In genomic region chr15:36449662-36450145, GRCh38 we compare ENCODE assay signal across 24 cellular contexts.
DNase-seq lines count a peak whose midpoint lies in the region; ATAC-seq, FAIRE-seq and TF ChIP-seq lines count a peak whose summit lies in the region.
"Had no signal": no experiment of that assay in that cellular context is flagged by ENCODE, and none has a peak within 500 bp of the region (broad histone marks: within the 10 kb centered on the region; RNA-seq: fewer than 3 reads in every experiment).

No MANE protein-coding gene starts in this region.

- TF ChIP-seq POLR2A in K562 (conservative IDR thresholded peaks at IDR 0.05) (no peak), heart left ventricle (IDR thresholded peaks at IDR 0.05) (no peak)

- no peaks in the 10 kb centered on the region for H4K20me1 ChIP-seq in K562 (replicated peaks; ENCODE audit: control insufficient read depth, insufficient read depth, low read length)
- H4K20me1 ChIP-seq in hepatocyte (ENCODE audit: insufficient read depth, poor library complexity, severe bottlenecking) = no peaks in the 10 kb centered on the region

- H3K9ac ChIP-seq in K562 (ENCODE audit: insufficient read depth in 1 of 2, low read depth in 2 of 2, low read length in 2 of 2) = peak overlapping the region in 1 of 2 experiments; percentile 41; a peak in 2 of 4 replicates

- TF ChIP-seq CTCF in HEK293 (tag by site-specific recombination; IDR thresholded peaks at IDR 0.05) (no peak), K562 (IDR thresholded peaks at IDR 0.05 in 2 of 3, conservative IDR thresholded peaks at IDR 0.05 in 1 of 3; ENCODE audit: insufficient read depth in 2 of 3, low read depth in 1 of 3, low read length in 3 of 3) (no peak), hepatocyte (IDR thresholded peaks at IDR 0.05; ENCODE audit: poor library complexity) (no peak), heart left ventricle (IDR thresholded peaks at IDR 0.05) (no peak)

- peak; percentile 35 for DNase-seq in A172 (ENCODE audit: low spot score)
- DNase-seq in K562 (ENCODE audit: extremely low read depth in 1 of 4, low spot score in 3 of 4) = peak; percentile 13 to 54 (median 20)
- DNase-seq in hepatocyte (ENCODE audit: low spot score) = peak; percentile 10
- no peak for DNase-seq in COLO668 (lab: John Stamatoyannopoulos, UW; ENCODE audit: unreplicated experiment)
- no peak for DNase-seq in left lobe of liver (ENCODE audit: low spot score)
- no peak for DNase-seq in heart left ventricle
- DNase-seq: 8988T; KBM-7; MG63; NCI-H1048; NCI-H1417; NCI-H1694; NCI-H2029 treated with DMSO at 0.1 percent for 48 hours; NCI-H446 treated with DMSO at 0.1 percent for 48 hours; NCI-H526; NK-92 treated with Interleukin-12 subunit alpha and Interleukin-12 subunit beta, amount 100 ng/mL, for 24 hours; SHP77 had no signal

- no peak overlapping the region for H3K4me3 ChIP-seq in HEK293 (ENCODE audit: low read depth, low read length)
- H3K4me3 ChIP-seq in K562 = no peak overlapping the region
- H3K4me3 ChIP-seq in hepatocyte = no peak overlapping the region
- H3K4me3 ChIP-seq in heart left ventricle = no peak overlapping the region
- H3K4me3 ChIP-seq: GM12878, MG63 had no signal

- no peaks in the 10 kb centered on the region for H3K9me2 ChIP-seq in hepatocyte (replicated peaks; ENCODE audit: insufficient read depth)

- H2AFZ ChIP-seq in K562 (ENCODE audit: low read depth, low read length) (peak overlapping the region; percentile 87), hepatocyte (peak overlapping the region; percentile 22)

- H3K4me1 ChIP-seq in HEK293 (ENCODE audit: control insufficient read depth, insufficient read depth, low read length) (no peaks in the 10 kb centered on the region), K562 (replicated peaks in 1 of 2; ENCODE audit: control insufficient read depth in 2 of 2, insufficient read depth in 2 of 2, low read length in 2 of 2) (peaks cover 2 to 15% of the 10 kb centered on the region in 2 experiments; a peak in 2 of 5 replicates), hepatocyte (ENCODE audit: insufficient read depth) (peaks cover 7% of the 10 kb centered on the region), heart left ventricle (no peaks in the 10 kb centered on the region)

- H3K4me2 ChIP-seq in K562 (ENCODE audit: insufficient read depth, low read length) = peak overlapping the region; percentile 27; the same call in 1 of the 2 replicates
- peak overlapping the region; percentile 32 for H3K4me2 ChIP-seq in hepatocyte

- H3K27ac ChIP-seq in HEK293 (ENCODE audit: extremely low read depth, low read depth, low read length) (no peak overlapping the region), K562 (ENCODE audit: extremely low read depth, low read depth, low read length) (peak overlapping the region; percentile 74), hepatocyte (no peak overlapping the region), heart left ventricle (no peak overlapping the region)
- H3K27ac ChIP-seq: RWPE1 had no signal

- no peaks in the 10 kb centered on the region for H3K9me1 ChIP-seq in K562 (ENCODE audit: control insufficient read depth, insufficient read depth, low read length)

- no peaks in the 10 kb centered on the region for H3K27me3 ChIP-seq in K562 (ENCODE audit: control insufficient read depth in 2 of 2, insufficient read depth in 2 of 2, low read length in 2 of 2)
- H3K27me3 ChIP-seq in hepatocyte = no peaks in the 10 kb centered on the region
- H3K27me3 ChIP-seq in heart left ventricle = no peaks in the 10 kb centered on the region
- H3K27me3 ChIP-seq: MG63 had no signal

- no peak for TF ChIP-seq EP300 in K562 (IDR thresholded peaks at IDR 0.05; ENCODE audit: low read length)

- WGBS in K562 (ENCODE audit: insufficient coverage, low coverage, missing lambda C conversion rate) = 28% methylated on average over 3 of the region's 3 CpGs
- 86% methylated on average over 3 of the region's 3 CpGs for WGBS in hepatocyte (ENCODE audit: low lambda C conversion rate, missing lambda C conversion rate)
- WGBS in heart left ventricle, 4 donors = 77 to 97% (median 87%) methylated on average over 3 of the region's 3 CpGs

- H3K79me2 ChIP-seq in K562 (ENCODE audit: control insufficient read depth, insufficient read depth, low read length) (no peaks in the 10 kb centered on the region), hepatocyte (no peaks in the 10 kb centered on the region)

- POLR2A ChIA-PET in HEK293 (lab: Yijun Ruan, JAX) (no interaction called here), K562 (lab: Yijun Ruan, JAX) (interaction anchor here (0.7 to 1.8 kb wide), 4 partner anchors 10 to 221 kb away, joined by 3 to 15 read pairs (median 3); no protein-coding TSS in a partner anchor)

- in situ Hi-C loops in K562 (cut with MboI) = no loop called here

- ATAC-seq in K562 (peak; percentile 78), left lobe of liver (no peak), GM21515 (IDR thresholded peaks at IDR 0.05; ENCODE audit: unreplicated experiment) (no peak), heart left ventricle (no peak)
- ATAC-seq: GM12878, HepG2 had no signal

- H3K9me3 ChIP-seq in HEK293 (ENCODE audit: control insufficient read depth, insufficient read depth, low read depth, low read length) = no peaks in the 10 kb centered on the region
- no peaks in the 10 kb centered on the region for H3K9me3 ChIP-seq in K562 (replicated peaks; ENCODE audit: control insufficient read depth, insufficient read depth, low read depth, low read length)
- no peaks in the 10 kb centered on the region for H3K9me3 ChIP-seq in hepatocyte (ENCODE audit: low read depth)
- peaks cover 0 to 3% (median 0%) of the 10 kb centered on the region in 12 donors for H3K9me3 ChIP-seq in heart left ventricle
- H3K9me3 ChIP-seq: MG63 had no signal

- no peak for TF ChIP-seq RAD21 in K562 (CRISPR knock-in tag; conservative IDR thresholded peaks at IDR 0.05 in 1 of 2, IDR thresholded peaks at IDR 0.05 in 1 of 2)

- H3K36me3 ChIP-seq in HEK293 (ENCODE audit: control insufficient read depth in 2 of 2, insufficient read depth in 1 of 2, low read length in 2 of 2) (no peaks in the 10 kb centered on the region), K562 (ENCODE audit: control insufficient read depth, insufficient read depth, low read length) (no peaks in the 10 kb centered on the region), hepatocyte (replicated peaks; ENCODE audit: insufficient read depth, low read depth) (no peaks in the 10 kb centered on the region), heart left ventricle (no peaks in the 10 kb centered on the region)
- H3K36me3 ChIP-seq: MG63 had no signal

- intact Hi-C loops in K562 (cut with micrococcal nuclease) (loop anchor here (1.0 to 10.0 kb wide), 6 partner anchors 21 to 935 kb away; no protein-coding TSS in a partner anchor), heart left ventricle (cut with DNase I) (no loop called here)

- CTCF ChIA-PET in HEK293 (lab: Yijun Ruan, JAX) = interaction anchor here (1.1 kb wide), 2 partner anchors 21 to 69 kb away, joined by 3 to 5 read pairs; no protein-coding TSS in a partner anchor
- CTCF ChIA-PET in K562 (lab: Yijun Ruan, JAX; ENCODE audit: low intra/inter-chr PET ratio) = no interaction called here

- FAIRE-seq in K562 (lab: Jason Lieb, UNC) = no peak
- FAIRE-seq: D721Med, G401.6, GM12878, HepG2 had no signal

- BruUV-seq in K562 (replicated peaks; lab: Mats Ljungman, UMichigan) = no TSS peak

TF ChIP-seq in HEK293, 187 proteins besides CTCF, POLR2A, EP300 and RAD21:
- TF ChIP-seq ZNF561 (tag by site-specific recombination; IDR thresholded peaks at IDR 0.05; ENCODE audit: borderline replicate concordance) (no peak), SCRT2 (tag by site-specific recombination; IDR thresholded peaks at IDR 0.05) (peak; percentile 74)

TF ChIP-seq in K562, 482 proteins besides CTCF, POLR2A, EP300 and RAD21 (continues in another document):
- TF ChIP-seq BRF1 (IDR thresholded peaks at IDR 0.05; ENCODE audit: borderline replicate concordance, extremely low read depth, insufficient read length) = no peak
- TF ChIP-seq AFF1 (IDR thresholded peaks at IDR 0.05; ENCODE audit: low read depth in 1 of 2, partially characterized antibody in 2 of 2) = peak in 1 of 2 experiments; percentile 29
- no peak for TF ChIP-seq PURB (CRISPR knock-in tag; IDR thresholded peaks at IDR 0.05; ENCODE audit: low read depth)
- TF ChIP-seq FUS (optimal IDR thresholded peaks at IDR 0.05; ENCODE audit: low read depth, low read length) = no peak
- TF ChIP-seq CBX5 (IDR thresholded peaks at IDR 0.05; ENCODE audit: borderline replicate concordance, low read depth) = no peak
- 0 out of 2 replicates have a peak, but pooled peaks have one; percentile 20 for TF ChIP-seq BACH1 (tag; IDR thresholded peaks at IDR 0.05)

Comparison
In these comparisons a context has a peak if more than half of its experiments do, and no peak if none do; other contexts are left out.
1. DNase-seq: peak in A172 (single experiment), K562 (4 of 4) and hepatocyte (single experiment); none in COLO668 (single experiment), left lobe of liver (single experiment) and heart left ventricle (0 of 5).